32 cellular contexts compared by ENCODE assay signal in the genomic region with DNA sequence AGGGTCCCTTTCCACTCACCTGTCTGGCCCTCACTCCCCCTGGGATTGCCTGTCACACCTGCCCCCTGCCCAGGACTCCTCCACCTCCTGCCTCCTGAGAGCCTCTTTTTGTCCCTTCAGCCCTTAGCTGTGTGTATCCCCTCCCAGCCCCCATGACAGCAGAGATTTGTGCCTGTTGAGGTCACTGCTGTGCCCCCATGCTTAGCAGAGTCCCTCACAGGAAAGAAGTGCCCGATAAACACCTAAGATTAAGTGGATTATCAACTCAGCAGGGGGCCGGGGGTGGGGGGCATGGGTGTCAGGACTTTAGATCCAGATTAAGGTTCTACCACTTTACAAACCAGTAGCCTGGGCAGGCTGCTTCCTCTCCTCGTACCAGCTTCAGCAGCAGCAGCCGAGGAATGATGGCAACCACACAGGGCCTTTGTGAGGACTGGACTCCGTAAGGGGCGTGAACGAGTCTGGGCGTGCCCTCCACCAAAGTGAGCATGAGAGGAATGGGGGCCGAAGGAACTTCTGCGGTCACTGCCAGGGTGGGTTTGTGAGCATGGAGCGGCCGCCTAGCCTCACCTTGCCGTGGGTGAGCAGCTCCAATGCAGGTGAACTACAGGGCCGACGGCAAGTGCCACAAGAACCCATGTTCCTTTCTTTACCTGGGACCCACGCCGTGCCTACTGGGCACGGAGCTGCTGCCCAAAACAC. TPM values are rescaled to one million over a fixed set of nuclear protein-coding genes. Genes with fewer than 3 reads are reported as not detected.
A peak's percentile ranks its signal among the peaks of the same experiment; 100 is the strongest.
DNase-seq lines count a peak whose midpoint lies in the region; TF ChIP-seq lines count a peak whose summit lies in the region.
"Had no signal": no experiment of that assay in that cellular context is flagged by ENCODE, and none has a peak within 500 bp of the region (broad histone marks: within the 10 kb centered on the region; RNA-seq: fewer than 3 reads in every experiment).

No MANE protein-coding gene starts in this region.

- H2AFZ ChIP-seq in mammary epithelial cell (ENCODE audit: low read depth, low read length), result no peak overlapping the region

- peaks cover 40% of the 10 kb centered on the region for H3K79me2 ChIP-seq in mammary epithelial cell (ENCODE audit: insufficient read depth, low read length)

- DNase-seq in mammary epithelial cell, result peak; percentile 19
- no peak for DNase-seq in MCF 10A (ENCODE audit: unreplicated experiment)
- DNase-seq in NCI-H2227 treated with DMSO at 0.1 percent for 48 hours (lab: John Stamatoyannopoulos, UW), result peak; percentile 49
- peak; percentile 21 for DNase-seq in iPS-NIHi7 (ENCODE audit: extremely low spot score)
- no peak for DNase-seq in esophagus muscularis mucosa (ENCODE audit: extremely low spot score)
- no peak for DNase-seq in stimulated activated CD4-positive, alpha-beta T cell treated with anti-CD3 and anti-CD28 coated beads, Interleukin-4, amount 100 ng/mL, for 1 hour
- DNase-seq in HuH-7.5 (ENCODE audit: low spot score), result no peak
- no peak for DNase-seq in Peyer's patch
- DNase-seq: activated CD4-positive, alpha-beta T cell treated with anti-CD3 and anti-CD28 coated beads for 36 hours; activated CD8-positive, alpha-beta memory T cell treated with anti-CD3 and anti-CD28 coated beads, Interleukin-2, amount 50 U/mL, for 48 hours; amygdala; BE2C; brain microvascular endothelial cell; CD8-positive, alpha-beta T cell; cerebellar nuclear complex; foreskin melanocyte; HCEC 1CT; kidney glomerular epithelial cell; MM.1S; naive thymus-derived CD4-positive, alpha-beta T cell; NCI-H1105 treated with DMSO at 0.1 percent for 48 hours; NCI-H1930; NCI-H2171 treated with DMSO at 0.1 percent for 48 hours; NCI-H526; SHP77 treated with DMSO at 0.1 percent for 48 hours; testis had no signal

- dilution Hi-C loops in mammary epithelial cell (cut with HindIII; ENCODE audit: low sequenced_read_pairs), result no loop called here

- H3K36me3 ChIP-seq in mammary epithelial cell (ENCODE audit: insufficient read depth, low read length) (no peaks in the 10 kb centered on the region), esophagus muscularis mucosa (peaks cover 11 to 42% (median 25%) of the 10 kb centered on the region in 4 donors), Peyer's patch (peaks cover 0 to 35% (median 0%) of the 10 kb centered on the region in 3 donors)

- H3K9ac ChIP-seq in mammary epithelial cell (ENCODE audit: insufficient read depth, low read length), result no peak overlapping the region
- H3K9ac ChIP-seq: KMS-11 had no signal

- H3K4me3 Mint-ChIP-seq in MCF 10A (ENCODE audit: unreplicated experiment), result no peak overlapping the region
- H3K4me3 Mint-ChIP-seq: activated CD4-positive, alpha-beta T cell treated with anti-CD3 and anti-CD28 coated beads for 36 hours; activated CD8-positive, alpha-beta T cell treated with anti-CD3 and anti-CD28 coated beads for 36 hours; CD8-positive, alpha-beta T cell; naive thymus-derived CD4-positive, alpha-beta T cell; stimulated activated naive CD8-positive, alpha-beta T cell treated with anti-CD3 and anti-CD28 coated beads, Interleukin-15, Interleukin-2, amounts not matched to agents 100 ng/mL and 50 ng/mL, for 24 hours; T-helper 2 cell treated with Interferon-gamma antibody and Interleukin-4, amounts not matched to agents 5 μg/mL and 100 μg/mL, for 36 hours had no signal

- H3K27me3 ChIP-seq in mammary epithelial cell (ENCODE audit: insufficient read depth, low read length), result no peaks in the 10 kb centered on the region
- H3K27me3 ChIP-seq in esophagus muscularis mucosa, result no peaks in the 10 kb centered on the region
- H3K27me3 ChIP-seq in Peyer's patch, result no peaks in the 10 kb centered on the region
- H3K27me3 ChIP-seq: BE2C, brain microvascular endothelial cell, testis had no signal

- peaks cover 23% of the 10 kb centered on the region for H3K36me3 Mint-ChIP-seq in MCF 10A (ENCODE audit: insufficient read depth, unreplicated experiment)
- H3K36me3 Mint-ChIP-seq: activated naive CD4-positive, alpha-beta T cell treated with anti-CD3 and anti-CD28 coated beads, Interleukin-2, amount 50 U/mL, for 72 hours had no signal

- H3K9me3 ChIP-seq in mammary epithelial cell (replicated peaks; ENCODE audit: insufficient read depth, low read length), result no peaks in the 10 kb centered on the region
- no peaks in the 10 kb centered on the region for H3K9me3 ChIP-seq in esophagus muscularis mucosa
- no peaks in the 10 kb centered on the region for H3K9me3 ChIP-seq in Peyer's patch
- H3K9me3 ChIP-seq: BE2C, testis had no signal

- CTCF ChIA-PET in mammary epithelial cell (lab: Charles Lee; ENCODE audit: low non-redundant PET), result interaction anchor here (0.5 kb wide), 1 partner anchor 169 kb away, joined by 9 read pairs; no protein-coding TSS in a partner anchor
- CTCF ChIA-PET in MCF 10A (lab: Yijun Ruan, JAX), result interaction anchor here (0.6 to 2.7 kb wide), 7 partner anchors 8 to 1678 kb away, joined by 3 to 25 read pairs (median 3); no protein-coding TSS in a partner anchor

- no peak for TF ChIP-seq POLR2A in esophagus muscularis mucosa (IDR thresholded peaks at IDR 0.05; ENCODE audit: low read depth)
- TF ChIP-seq POLR2A in Peyer's patch (IDR thresholded peaks at IDR 0.05), result no peak

- BruUV-seq in mammary epithelial cell (replicated peaks; lab: Mats Ljungman, UMichigan) (no TSS peak), MCF 10A (replicated peaks; lab: Mats Ljungman, UMichigan) (no TSS peak)

- H3K27ac Mint-ChIP-seq in MCF 10A (ENCODE audit: low read depth, unreplicated experiment), result no peak overlapping the region
- H3K27ac Mint-ChIP-seq: activated CD4-positive, alpha-beta T cell treated with anti-CD3 and anti-CD28 coated beads for 36 hours; activated CD8-positive, alpha-beta T cell treated with anti-CD3 and anti-CD28 coated beads for 36 hours; activated naive CD4-positive, alpha-beta T cell treated with anti-CD3 and anti-CD28 coated beads, Interleukin-2, amount 50 U/mL, for 72 hours; activated T-helper 2 cell treated with anti-CD3 and anti-CD28 coated beads, Interferon-gamma antibody, Interleukin-2, Interleukin-4, amounts not matched to agents 10 μg/mL and 5 μg/mL and 100 μg/mL, durations not matched to agents 14 hours and 24 hours and 36 hours; CD8-positive, alpha-beta T cell; stimulated activated naive CD8-positive, alpha-beta T cell treated with anti-CD3 and anti-CD28 coated beads, Interleukin-15, Interleukin-2, amounts not matched to agents 100 ng/mL and 50 ng/mL, for 24 hours; T-helper 2 cell treated with Interferon-gamma antibody and Interleukin-4, amounts not matched to agents 5 μg/mL and 100 μg/mL, for 36 hours had no signal

- no peaks in the 10 kb centered on the region for H3K9me3 Mint-ChIP-seq in MCF 10A (ENCODE audit: unreplicated experiment)
- H3K9me3 Mint-ChIP-seq: activated CD8-positive, alpha-beta T cell treated with anti-CD3 and anti-CD28 coated beads for 36 hours; activated naive CD4-positive, alpha-beta T cell treated with anti-CD3 and anti-CD28 coated beads, Interleukin-2, amount 50 U/mL, for 72 hours; activated T-helper 2 cell treated with anti-CD3 and anti-CD28 coated beads, Interferon-gamma antibody, Interleukin-2, Interleukin-4, amounts not matched to agents 10 μg/mL and 5 μg/mL and 100 μg/mL, durations not matched to agents 14 hours and 24 hours and 36 hours; CD8-positive, alpha-beta T cell; stimulated activated naive CD8-positive, alpha-beta T cell treated with anti-CD3 and anti-CD28 coated beads, Interleukin-15, Interleukin-2, amounts not matched to agents 100 ng/mL and 50 ng/mL, for 24 hours; T-helper 2 cell treated with Interferon-gamma antibody and Interleukin-4, amounts not matched to agents 5 μg/mL and 100 μg/mL, for 36 hours had no signal

- H3K4me1 ChIP-seq in mammary epithelial cell (ENCODE audit: insufficient read depth, low read length) (peaks cover 27% of the 10 kb centered on the region), esophagus muscularis mucosa (peaks cover 17 to 33% (median 25%) of the 10 kb centered on the region in 4 donors), Peyer's patch (peaks cover 0 to 12% (median 2%) of the 10 kb centered on the region in 4 donors)
- H3K4me1 ChIP-seq: BE2C had no signal

- no peak for TF ChIP-seq EP300 in esophagus muscularis mucosa (IDR thresholded peaks at IDR 0.05)

- POLR2A ChIA-PET in MCF 10A (lab: Yijun Ruan, JAX), result interaction anchor here (0.8 kb wide), 1 partner anchor 19 kb away, joined by 3 read pairs; no protein-coding TSS in a partner anchor

- peak overlapping the region; percentile 22 for H3K4me2 ChIP-seq in mammary epithelial cell (ENCODE audit: insufficient read depth, low read depth, low read length)
- H3K4me2 ChIP-seq: KMS-11 had no signal

- WGBS in mammary epithelial cell (ENCODE audit: low coverage, missing lambda C conversion rate), result 14% methylated on average over 12 of the region's 18 CpGs
- WGBS in esophagus muscularis mucosa, result 71% methylated on average over 10 of the region's 18 CpGs

- no peak overlapping the region for H3K27ac ChIP-seq in mammary epithelial cell (ENCODE audit: insufficient read depth, low read depth, low read length)
- no peak overlapping the region for H3K27ac ChIP-seq in esophagus muscularis mucosa (replicated peaks in 1 of 4)
- H3K27ac ChIP-seq in Peyer's patch, result no peak overlapping the region
- H3K27ac ChIP-seq: brain microvascular endothelial cell, KMS-11, testis had no signal

- H3K4me3 ChIP-seq in mammary epithelial cell (replicated peaks in 1 of 3; ENCODE audit: insufficient read depth in 1 of 3, low read depth in 2 of 3, low read length in 3 of 3), result no peak overlapping the region
- H3K4me3 ChIP-seq in esophagus muscularis mucosa, result no peak overlapping the region
- H3K4me3 ChIP-seq in Peyer's patch, result no peak overlapping the region
- H3K4me3 ChIP-seq: testis had no signal

- intact Hi-C loops in mammary epithelial cell (cut with micrococcal nuclease), result no loop called here
- intact Hi-C loops in MCF 10A (cut with micrococcal nuclease), result no loop called here
- intact Hi-C loops in esophagus muscularis mucosa (cut with DNase I), result no loop called here

- H3K4me1 Mint-ChIP-seq in MCF 10A (ENCODE audit: insufficient read depth, unreplicated experiment), result peaks cover 12% of the 10 kb centered on the region

- TF ChIP-seq CTCF in mammary epithelial cell (conservative IDR thresholded peaks at IDR 0.05 in 1 of 2, IDR thresholded peaks at IDR 0.05 in 1 of 2; ENCODE audit: extremely low read depth in 1 of 2, insufficient read depth in 1 of 2, low read depth in 1 of 2, low read length in 2 of 2) (no peak), MCF 10A (IDR thresholded peaks at IDR 0.05; ENCODE audit: unreplicated experiment) (no peak), esophagus muscularis mucosa (IDR thresholded peaks at IDR 0.05) (no peak), Peyer's patch (IDR thresholded peaks at IDR 0.05) (no peak)

- H4K20me1 ChIP-seq in mammary epithelial cell (ENCODE audit: insufficient read depth, low read length), result no peaks in the 10 kb centered on the region

- H3K27me3 Mint-ChIP-seq in MCF 10A (ENCODE audit: insufficient read depth, unreplicated experiment), result no peaks in the 10 kb centered on the region

- in situ Hi-C loops in mammary epithelial cell (cut with MboI; ENCODE audit: low sequenced_read_pairs in 2 of 2), result loop anchor here (10.0 kb wide), 2 partner anchors 230 to 250 kb away; a partner anchor contains a TSS

RNA-seq across cellular contexts. Expression of a gene that starts 36.1 kb away (rescaled TPM):
- total RNA-seq in mammary epithelial cell, result 10 to 100 TPM; 25.5 to 41.0 TPM
- polyA plus RNA-seq in mammary epithelial cell, result 6.7 TPM
- polyA minus RNA-seq in mammary epithelial cell, result 7.9 TPM
- 58.2 and 68.6 TPM in 2 replicates for total RNA-seq in MCF 10A (2022)
- total RNA-seq in esophagus muscularis mucosa, result 10 to 100 TPM; 15.0 to 34.2 (median 28.4) TPM
- 10 to 100 TPM; 19.0 to 42.1 (median 26.9) TPM for total RNA-seq in Peyer's patch

RNA-seq across cellular contexts. Expression of a gene that starts 56.1 kb away (rescaled TPM):
- 10 to 100 TPM; 12.7 to 29.0 TPM for total RNA-seq in mammary epithelial cell
- polyA plus RNA-seq in mammary epithelial cell, result 10.9 TPM
- 8.8 TPM for polyA minus RNA-seq in mammary epithelial cell
- total RNA-seq in MCF 10A (2022), result 26.6 and 28.1 TPM in 2 replicates
- 10 to 100 TPM; 32.0 to 78.2 (median 52.1) TPM for total RNA-seq in esophagus muscularis mucosa
- total RNA-seq in Peyer's patch, result 10 to 100 TPM; 22.1 to 49.9 (median 33.2) TPM

Comparison
In these comparisons a context has a peak if more than half of its experiments do, and no peak if none do; other contexts are left out.
1. DNase-seq: peak in mammary epithelial cell (single experiment), NCI-H2227 treated with DMSO at 0.1 percent for 48 hours (single experiment) and iPS-NIHi7 (single experiment); none in MCF 10A (single experiment), esophagus muscularis mucosa (single experiment), stimulated activated CD4-positive, alpha-beta T cell treated with anti-CD3 and anti-CD28 coated beads, Interleukin-4, amount 100 ng/mL, for 1 hour (single experiment), HuH-7.5 (single experiment) and Peyer's patch (0 of 3).